ENCODE assay signal across 1 cellular context in genomic region chr3:112786002-112786590, GRCh38.
TF ChIP-seq lines count a peak whose summit lies in the region.

No MANE protein-coding gene starts in this region.

TF ChIP-seq in K562, 482 proteins besides CTCF, POLR2A, EP300 and RAD21 (continued from another document and continues in another):
- TF ChIP-seq MAFF (IDR thresholded peaks at IDR 0.05; ENCODE audit: low read length) (no peak), C11orf30 (IDR thresholded peaks at IDR 0.05; ENCODE audit: low read depth) (no peak), KAT2B (IDR thresholded peaks at IDR 0.05; ENCODE audit: low read depth, low read length) (no peak), SMAD4 (CRISPR knock-in tag; conservative IDR thresholded peaks at IDR 0.05) (peak; percentile 90), NCOA4 (IDR thresholded peaks at IDR 0.05; ENCODE audit: partially characterized antibody) (no peak), ZNF77 (CRISPR knock-in tag; IDR thresholded peaks at IDR 0.05) (no peak), BDP1 (IDR thresholded peaks at IDR 0.05; ENCODE audit: insufficient read depth, insufficient read length) (no peak), ZC3H11A (IDR thresholded peaks at IDR 0.05; ENCODE audit: low read depth, low read length) (no peak), SRF (CRISPR knock-in tag; IDR thresholded peaks at IDR 0.05) (no peak), ZNF12 (CRISPR knock-in tag; IDR thresholded peaks at IDR 0.05) (no peak), SIN3A (IDR thresholded peaks at IDR 0.05; ENCODE audit: borderline replicate concordance in 2 of 2, control insufficient read depth in 1 of 2, low read depth in 2 of 2, low read length in 2 of 2) (no peak), ZNF551 (CRISPR knock-in tag; IDR thresholded peaks at IDR 0.05) (no peak), RBFOX2 (IDR thresholded peaks at IDR 0.05; ENCODE audit: low read depth, low read length) (no peak), GTF2E2 (tag; IDR thresholded peaks at IDR 0.05) (no peak), ZBTB2 (IDR thresholded peaks at IDR 0.05) (no peak), ZBTB49 (CRISPR knock-in tag; IDR thresholded peaks at IDR 0.05; ENCODE audit: borderline replicate concordance) (no peak), KDM4B (IDR thresholded peaks at IDR 0.05; ENCODE audit: borderline replicate concordance in 2 of 2, low read depth in 1 of 2) (no peak), EGR1 (conservative IDR thresholded peaks at IDR 0.05) (no peak), ZNF764 (CRISPR knock-in tag; IDR thresholded peaks at IDR 0.05; ENCODE audit: low read depth) (no peak), CXXC5 (CRISPR knock-in tag; IDR thresholded peaks at IDR 0.05) (peak; percentile 81), ETV1 (tag; conservative IDR thresholded peaks at IDR 0.05; ENCODE audit: low read depth) (peak; percentile 38; the same call in 1 of the 2 replicates), SAFB2 (IDR thresholded peaks at IDR 0.05; ENCODE audit: borderline replicate concordance, low read depth, low read length, severe bottlenecking) (no peak), HNRNPLL (IDR thresholded peaks at IDR 0.05; ENCODE audit: low read depth, low read length, poor library complexity, severe bottlenecking) (no peak), FOXK2 (conservative IDR thresholded peaks at IDR 0.05 in 1 of 2, IDR thresholded peaks at IDR 0.05 in 1 of 2; ENCODE audit: low read depth in 2 of 2) (no peak; a peak in 1 of 4 replicates), ATF6 (CRISPR knock-in tag; IDR thresholded peaks at IDR 0.05) (no peak), PPARD (CRISPR knock-in tag; IDR thresholded peaks at IDR 0.05) (no peak), TAF7 (tag; IDR thresholded peaks at IDR 0.05) (no peak), CTCFL (IDR thresholded peaks at IDR 0.05; ENCODE audit: borderline replicate concordance, insufficient read depth, low read depth, low read length, poor library complexity, severe bottlenecking) (no peak), WHSC1 (IDR thresholded peaks at IDR 0.05; ENCODE audit: low read length) (no peak), ZNF318 (IDR thresholded peaks at IDR 0.05; ENCODE audit: borderline replicate concordance in 1 of 2, low read depth in 1 of 2) (no peak), SREBF1 (IDR thresholded peaks at IDR 0.05; ENCODE audit: borderline replicate concordance, low read depth, low read length) (no peak), ZBED1 (IDR thresholded peaks at IDR 0.05) (no peak), SNAPC5 (CRISPR knock-in tag; IDR thresholded peaks at IDR 0.05) (no peak), NELFE (IDR thresholded peaks at IDR 0.05; ENCODE audit: insufficient read depth, insufficient read length) (no peak), SP2 (IDR thresholded peaks at IDR 0.05; ENCODE audit: extremely low read depth, low read depth, low read length, poor library complexity, severe bottlenecking) (no peak), MAFG (tag; conservative IDR thresholded peaks at IDR 0.05) (no peak), XRCC3 (IDR thresholded peaks at IDR 0.05) (no peak), SMAD1 (IDR thresholded peaks at IDR 0.05; ENCODE audit: low read depth, low read length, partially characterized antibody) (no peak), ZKSCAN3 (CRISPR knock-in tag; IDR thresholded peaks at IDR 0.05) (no peak), IFI16 (CRISPR knock-in tag; IDR thresholded peaks at IDR 0.05) (no peak), ESRRB (CRISPR knock-in tag; IDR thresholded peaks at IDR 0.05; ENCODE audit: borderline replicate concordance) (no peak), YBX1 (IDR thresholded peaks at IDR 0.05) (no peak), STAG1 (CRISPR knock-in tag; IDR thresholded peaks at IDR 0.05; ENCODE audit: borderline replicate concordance) (no peak), NCOA2 (IDR thresholded peaks at IDR 0.05; ENCODE audit: partially characterized antibody in 2 of 2) (no peak), ZNF740 (CRISPR knock-in tag; IDR thresholded peaks at IDR 0.05) (no peak), ZNF740 (tag; IDR thresholded peaks at IDR 0.05) (no peak), PCBP2 (IDR thresholded peaks at IDR 0.05; ENCODE audit: low read depth, low read length, poor library complexity, severe bottlenecking) (no peak)
